In genomic region chr9:24931894-24932293, GRCh38 we compare ENCODE assay signal across 32 cellular contexts.
"Had no signal": no experiment of that assay in that cellular context is flagged by ENCODE, and none has a peak within 500 bp of the region (broad histone marks: within the 10 kb centered on the region; RNA-seq: fewer than 3 reads in every experiment).

No MANE protein-coding gene starts in this region.

- H3K4me3 ChIP-seq: body of pancreas, breast epithelium had no signal

- H3K27ac Mint-ChIP-seq: activated B cell treated with CpG ODN at 0.5 μM for 24 hours; activated CD4-positive, alpha-beta memory T cell treated with anti-CD3 and anti-CD28 coated beads for 36 hours; activated CD4-positive, alpha-beta T cell treated with anti-CD3 and anti-CD28 coated beads, Interleukin-2, amount 10 ng/mL, durations not matched to agents 24 days and 14 days; activated CD8-positive, alpha-beta T cell treated with anti-CD3 and anti-CD28 coated beads for 36 hours; activated naive CD4-positive, alpha-beta T cell treated with anti-CD3 and anti-CD28 coated beads, Interleukin-2, amount 10 ng/mL, durations not matched to agents 7 days and 5 days; activated naive CD4-positive, alpha-beta T cell treated with anti-CD3 and anti-CD28 coated beads, Interleukin-2, amount 50 U/mL, for 24 hours; activated naive CD8-positive, alpha-beta T cell; activated naive CD8-positive, alpha-beta T cell treated with anti-CD3 and anti-CD28 coated beads, Interleukin-2, amount 10 ng/mL, durations not matched to agents 7 days and 5 days; activated naive CD8-positive, alpha-beta T cell treated with anti-CD3 and anti-CD28 coated beads, Interleukin-2, amount 50 U/mL, for 24 hours; activated T-helper 2 cell treated with anti-CD3 and anti-CD28 coated beads, Interferon-gamma antibody, Interleukin-2, Interleukin-4, amounts not matched to agents 10 μg/mL and 5 μg/mL and 100 μg/mL, durations not matched to agents 14 hours and 24 hours and 36 hours; T-helper 1 cell treated with Interleukin-12 subunit alpha and Interleukin-12 subunit beta and Interleukin-4 antibody, amounts not matched to agents 30 μg/mL and 1 μg/mL, for 36 hours; T-helper 2 cell treated with Interferon-gamma antibody and Interleukin-4, amounts not matched to agents 5 μg/mL and 100 μg/mL, for 36 hours had no signal

- H3K36me3 Mint-ChIP-seq: activated CD4-positive, alpha-beta memory T cell treated with anti-CD3 and anti-CD28 coated beads for 36 hours; activated naive CD4-positive, alpha-beta T cell treated with anti-CD3 and anti-CD28 coated beads, Interleukin-2, amount 10 ng/mL, durations not matched to agents 7 days and 5 days; activated naive CD4-positive, alpha-beta T cell treated with anti-CD3 and anti-CD28 coated beads, Interleukin-2, amount 50 U/mL, for 24 hours; activated naive CD8-positive, alpha-beta T cell; activated naive CD8-positive, alpha-beta T cell treated with anti-CD3 and anti-CD28 coated beads, Interleukin-2, amount 10 ng/mL, durations not matched to agents 7 days and 5 days had no signal

- H3K27me3 Mint-ChIP-seq: activated B cell treated with CpG ODN at 0.5 μM for 24 hours; activated CD4-positive, alpha-beta memory T cell treated with anti-CD3 and anti-CD28 coated beads for 36 hours; activated CD4-positive, alpha-beta T cell treated with anti-CD3 and anti-CD28 coated beads, Interleukin-2, amount 10 ng/mL, durations not matched to agents 24 days and 14 days; activated CD8-positive, alpha-beta T cell treated with anti-CD3 and anti-CD28 coated beads for 36 hours; activated naive CD4-positive, alpha-beta T cell treated with anti-CD3 and anti-CD28 coated beads, Interleukin-2, amount 10 ng/mL, durations not matched to agents 7 days and 5 days; activated naive CD4-positive, alpha-beta T cell treated with anti-CD3 and anti-CD28 coated beads, Interleukin-2, amount 50 U/mL, for 24 hours; activated naive CD8-positive, alpha-beta T cell; activated naive CD8-positive, alpha-beta T cell treated with anti-CD3 and anti-CD28 coated beads, Interleukin-2, amount 10 ng/mL, durations not matched to agents 7 days and 5 days; activated naive CD8-positive, alpha-beta T cell treated with anti-CD3 and anti-CD28 coated beads, Interleukin-2, amount 50 U/mL, for 24 hours had no signal

- H3K27ac ChIP-seq: body of pancreas, brain microvascular endothelial cell, breast epithelium, VCaP had no signal

- ATAC-seq: activated CD8-positive, alpha-beta T cell treated with anti-CD3 and anti-CD28 coated beads for 36 hours; activated naive CD8-positive, alpha-beta T cell treated with anti-CD3 and anti-CD28 coated beads, Interleukin-2, amount 50 U/mL, for 24 hours; activated T-cell treated with anti-CD3 and anti-CD28 coated beads, Interleukin-2, amount 50 U/mL, for 4 hours; body of pancreas had no signal

- H3K4me1 ChIP-seq: body of pancreas, breast epithelium had no signal

- H3K4me3 Mint-ChIP-seq: activated B cell treated with CpG ODN at 0.5 μM for 24 hours; activated CD4-positive, alpha-beta memory T cell treated with anti-CD3 and anti-CD28 coated beads for 36 hours; activated CD4-positive, alpha-beta T cell treated with anti-CD3 and anti-CD28 coated beads, Interleukin-2, amount 10 ng/mL, durations not matched to agents 24 days and 14 days; activated CD8-positive, alpha-beta T cell treated with anti-CD3 and anti-CD28 coated beads for 36 hours; activated naive CD4-positive, alpha-beta T cell treated with anti-CD3 and anti-CD28 coated beads, Interleukin-2, amount 10 ng/mL, durations not matched to agents 7 days and 5 days; activated naive CD4-positive, alpha-beta T cell treated with anti-CD3 and anti-CD28 coated beads, Interleukin-2, amount 50 U/mL, for 24 hours; activated naive CD8-positive, alpha-beta T cell; activated naive CD8-positive, alpha-beta T cell treated with anti-CD3 and anti-CD28 coated beads, Interleukin-2, amount 10 ng/mL, durations not matched to agents 7 days and 5 days; activated naive CD8-positive, alpha-beta T cell treated with anti-CD3 and anti-CD28 coated beads, Interleukin-2, amount 50 U/mL, for 24 hours; activated T-cell treated with anti-CD3 and anti-CD28 coated beads, Interleukin-2, amount 50 U/mL, for 4 hours; T-helper 1 cell treated with Interleukin-12 subunit alpha and Interleukin-12 subunit beta and Interleukin-4 antibody, amounts not matched to agents 30 μg/mL and 1 μg/mL, for 36 hours; T-helper 2 cell treated with Interferon-gamma antibody and Interleukin-4, amounts not matched to agents 5 μg/mL and 100 μg/mL, for 36 hours had no signal

- H3K36me3 ChIP-seq: brain microvascular endothelial cell, breast epithelium had no signal

- H3K9me3 ChIP-seq: body of pancreas, breast epithelium had no signal

- H3K27me3 ChIP-seq: body of pancreas, brain microvascular endothelial cell, breast epithelium had no signal

- H3K4me1 Mint-ChIP-seq: activated CD4-positive, alpha-beta T cell treated with anti-CD3 and anti-CD28 coated beads, Interleukin-2, amount 10 ng/mL, durations not matched to agents 24 days and 14 days; activated naive CD4-positive, alpha-beta T cell treated with anti-CD3 and anti-CD28 coated beads, Interleukin-2, amount 10 ng/mL, durations not matched to agents 7 days and 5 days; activated naive CD4-positive, alpha-beta T cell treated with anti-CD3 and anti-CD28 coated beads, Interleukin-2, amount 50 U/mL, for 24 hours; activated naive CD8-positive, alpha-beta T cell treated with anti-CD3 and anti-CD28 coated beads, Interleukin-2, amount 10 ng/mL, durations not matched to agents 7 days and 5 days; activated naive CD8-positive, alpha-beta T cell treated with anti-CD3 and anti-CD28 coated beads, Interleukin-2, amount 50 U/mL, for 24 hours had no signal

- DNase-seq: activated B cell treated with CpG ODN at 0.5 μM for 24 hours; activated CD4-positive, alpha-beta memory T cell treated with anti-CD3 and anti-CD28 coated beads for 36 hours; activated CD4-positive, alpha-beta T cell treated with anti-CD3 and anti-CD28 coated beads for 4 hours; activated CD4-positive, alpha-beta T cell treated with anti-CD3 and anti-CD28 coated beads, Interleukin-2, amount 10 ng/mL, durations not matched to agents 24 days and 14 days; activated CD4-positive, alpha-beta T cell treated with anti-CD3 and anti-CD28 coated beads, Interleukin-2, amount 50 U/mL, for 1 hour; activated CD4-positive, alpha-beta T cell treated with anti-CD3 and anti-CD28 coated beads, Interleukin-2, amount 50 U/mL, for 4 hours; activated CD4-positive, CD25-positive, alpha-beta regulatory T cell treated with anti-CD3 and anti-CD28 coated beads, Interleukin-2, amount 50 U/mL, for 72 hours; activated CD8-positive, alpha-beta memory T cell treated with anti-CD3 and anti-CD28 coated beads, Interleukin-2, amount 50 U/mL, for 4 hours; activated CD8-positive, alpha-beta T cell treated with anti-CD3 and anti-CD28 coated beads for 36 hours; activated effector memory CD4-positive, alpha-beta T cell treated with Interleukin-2 at 50 U/mL for 16 hours; activated gamma-delta T cell; activated naive CD4-positive, alpha-beta T cell treated with anti-CD3 and anti-CD28 coated beads, Interleukin-2, amount 10 ng/mL, durations not matched to agents 7 days and 5 days; activated naive CD4-positive, alpha-beta T cell treated with Interleukin-2 at 50 U/mL for 16 hours; activated naive CD8-positive, alpha-beta T cell treated with anti-CD3 and anti-CD28 coated beads, Interleukin-2, amount 10 ng/mL, durations not matched to agents 7 days and 5 days; activated naive CD8-positive, alpha-beta T cell treated with anti-CD3 and anti-CD28 coated beads, Interleukin-2, amount 50 U/mL, for 24 hours; activated T-cell treated with anti-CD3 and anti-CD28 coated beads for 4 hours; activated T-cell treated with anti-CD3 and anti-CD28 coated beads, Interleukin-2, amount 50 U/mL, for 1 hour; activated T-cell treated with anti-CD3 and anti-CD28 coated beads, Interleukin-2, amount 50 U/mL, for 4 hours; amygdala; anterior cingulate cortex; body of pancreas; brain microvascular endothelial cell; central memory CD4-positive, alpha-beta T cell; T-helper 2 cell; T-helper 9 cell had no signal
